24 cellular contexts compared by ENCODE assay signal in genomic region chr11:119873761-119874421, GRCh38.
DNase-seq lines count a peak whose midpoint lies in the region; ATAC-seq and TF ChIP-seq lines count a peak whose summit lies in the region.
"Had no signal": no experiment of that assay in that cellular context is flagged by ENCODE, and none has a peak within 500 bp of the region (broad histone marks: within the 10 kb centered on the region; RNA-seq: fewer than 3 reads in every experiment).

No MANE protein-coding gene starts in this region.

- no peak overlapping the region for H4K5ac ChIP-seq in mesendoderm (ENCODE audit: low read length)

- no peak overlapping the region for H3K4ac ChIP-seq in mesendoderm (ENCODE audit: low read depth, low read length)

- H3K4me1 ChIP-seq in HEK293 (ENCODE audit: control insufficient read depth, insufficient read depth, low read length) (no peaks in the 10 kb centered on the region), ectodermal cell (ENCODE audit: control insufficient read depth, insufficient read depth, low read length) (peaks cover 27% of the 10 kb centered on the region), mesendoderm (ENCODE audit: control insufficient read depth, low read depth, low read length) (no peaks in the 10 kb centered on the region), spleen (no peaks in the 10 kb centered on the region)

- DNase-seq in mesendoderm (no peak), spleen (peak; percentile 61), T-helper 9 cell (no peak), left cardiac atrium (no peak)
- DNase-seq in effector CD8-positive, alpha-beta T cell (lab: John Stamatoyannopoulos, UW) = no peak
- DNase-seq: C1 segment of cervical spinal cord; CD4-positive, alpha-beta memory T cell; COR-L47; DMS79; EL; GDM1; HCEC 1CT; Karpas-422; NCI-H1417 treated with DMSO at 0.1 percent for 48 hours; NCI-H1694 treated with DMSO at 0.1 percent for 48 hours; NCI-H2081; NCI-H524; NCI-H774; SIG-M5 had no signal

- no peak for ATAC-seq in left cardiac atrium
- ATAC-seq: GM12878, GM23338 had no signal

- H3K4me2 ChIP-seq in mesendoderm (ENCODE audit: low read length) = no peak overlapping the region
- H3K4me2 ChIP-seq: GM23338 had no signal

- no peaks in the 10 kb centered on the region for H3K9me3 ChIP-seq in HEK293 (ENCODE audit: control insufficient read depth, insufficient read depth, low read depth, low read length)
- H3K9me3 ChIP-seq in ectodermal cell (ENCODE audit: control insufficient read depth, low read length) = no peaks in the 10 kb centered on the region
- H3K9me3 ChIP-seq in spleen = no peaks in the 10 kb centered on the region

- 84 to 88% methylated on average over 17 of the region's 17 CpGs for WGBS in ectodermal cell, 2 experiments
- no CpG with 5 or more reads among the region's 17 CpGs for WGBS in mesendoderm (ENCODE audit: extremely low coverage, insufficient coverage, low lambda C conversion rate)
- WGBS in spleen, 5 donors = 76 to 81% (median 78%) methylated on average over 14 to 17 of the region's 17 CpGs

- H3K27ac ChIP-seq in HEK293 (ENCODE audit: extremely low read depth, low read depth, low read length) (no peak overlapping the region), ectodermal cell (ENCODE audit: insufficient read depth, low read depth, low read length, poor library complexity, severe bottlenecking) (peak overlapping the region; percentile 26), mesendoderm (ENCODE audit: low read depth, low read length) (no peak overlapping the region), spleen (no peak overlapping the region)
- H3K27ac ChIP-seq: SK-N-MC had no signal

- no peak overlapping the region for H3K9ac ChIP-seq in mesendoderm (ENCODE audit: low read length)

- H4K8ac ChIP-seq in mesendoderm (ENCODE audit: low read depth, low read length) = no peak overlapping the region

- H2BK5ac ChIP-seq in mesendoderm (ENCODE audit: low read length) = no peak overlapping the region

- H3K4me3 ChIP-seq in HEK293 (ENCODE audit: low read depth, low read length) = no peak overlapping the region
- no peak overlapping the region for H3K4me3 ChIP-seq in ectodermal cell (ENCODE audit: insufficient read depth, low read depth, low read length)
- no peak overlapping the region for H3K4me3 ChIP-seq in mesendoderm (ENCODE audit: low read length)
- no peak overlapping the region for H3K4me3 ChIP-seq in spleen
- H3K4me3 ChIP-seq: GM12878, GM23338, SK-N-MC had no signal

- CTCF ChIA-PET in HEK293 (lab: Yijun Ruan, JAX) = no interaction called here

- no peak overlapping the region for H2BK15ac ChIP-seq in mesendoderm (replicated peaks; ENCODE audit: low read depth)

- H3K36me3 ChIP-seq in HEK293 (ENCODE audit: control insufficient read depth in 2 of 2, insufficient read depth in 1 of 2, low read length in 2 of 2) = no peaks in the 10 kb centered on the region
- H3K36me3 ChIP-seq in ectodermal cell (ENCODE audit: control insufficient read depth, insufficient read depth, low read length) = no peaks in the 10 kb centered on the region
- no peaks in the 10 kb centered on the region for H3K36me3 ChIP-seq in mesendoderm (ENCODE audit: control insufficient read depth, insufficient read depth, low read length)
- H3K36me3 ChIP-seq in spleen = no peaks in the 10 kb centered on the region

- H3K23ac ChIP-seq in mesendoderm (ENCODE audit: low read length) = peak overlapping the region; percentile 89

- peak overlapping the region; percentile 45 for H2AK5ac ChIP-seq in mesendoderm (ENCODE audit: low read length)

- no peaks in the 10 kb centered on the region for H3K79me2 ChIP-seq in mesendoderm (ENCODE audit: control insufficient read depth, insufficient read depth, low read length)

- no peak for TF ChIP-seq POLR2A in spleen (IDR thresholded peaks at IDR 0.05)

- intact Hi-C loops in spleen (cut with DNase I; ENCODE audit: low total_unique reads) (no loop called here), left cardiac atrium (cut with DNase I) (no loop called here)

- no peaks in the 10 kb centered on the region for H3K79me1 ChIP-seq in mesendoderm (ENCODE audit: low read length)

- no peak overlapping the region for H3K18ac ChIP-seq in mesendoderm (ENCODE audit: low read length)

- TF ChIP-seq CTCF in HEK293 (tag by site-specific recombination; IDR thresholded peaks at IDR 0.05) (no peak), spleen (IDR thresholded peaks at IDR 0.05 in 8 of 11, conservative IDR thresholded peaks at IDR 0.05 in 3 of 11) (no peak)

- H3K27me3 ChIP-seq in ectodermal cell (ENCODE audit: control insufficient read depth, insufficient read depth, low read length, poor library complexity, severe bottlenecking) (no peaks in the 10 kb centered on the region), mesendoderm (ENCODE audit: insufficient read depth, low read length, poor library complexity) (no peaks in the 10 kb centered on the region), spleen (replicated peaks in 1 of 7) (peaks cover 0 to 59% (median 0%) of the 10 kb centered on the region in 7 donors)

- POLR2A ChIA-PET in HEK293 (lab: Yijun Ruan, JAX) = no interaction called here

- H2BK120ac ChIP-seq in mesendoderm (ENCODE audit: low read depth, low read length) = no peak overlapping the region

- H3K56ac ChIP-seq in mesendoderm (ENCODE audit: low read length) = no peak overlapping the region

TF ChIP-seq in HEK293, 187 proteins besides CTCF, POLR2A, EP300 and RAD21:
- TF ChIP-seq ZNF426 (tag by site-specific recombination; IDR thresholded peaks at IDR 0.05) = no peak
- TF ChIP-seq ZNF449 (tag by site-specific recombination; IDR thresholded peaks at IDR 0.05) = peak; percentile 65
